Comparison of ENCODE assay signal across 8 cellular contexts in genomic region chr3:161423911-161424522, GRCh38. TPM values are rescaled to one million over a fixed set of nuclear protein-coding genes. Genes with fewer than 3 reads are reported as not detected.
A peak's percentile ranks its signal among the peaks of the same experiment; 100 is the strongest.
DNase-seq lines count a peak whose midpoint lies in the region; TF ChIP-seq lines count a peak whose summit lies in the region.

No MANE protein-coding gene starts in this region.

- H3K36me3 ChIP-seq in BJ (ENCODE audit: control insufficient read depth, insufficient read depth, low read length): no peaks in the 10 kb centered on the region
- no peaks in the 10 kb centered on the region for H3K36me3 ChIP-seq in SK-N-MC (ENCODE audit: insufficient read depth, low read length)
- no peaks in the 10 kb centered on the region for H3K36me3 ChIP-seq in prostate gland

- WGBS in prostate gland: 58% methylated on average over 5 of the region's 5 CpGs

- CTCF ChIA-PET in BJ (lab: Yijun Ruan, JAX): interaction anchor here (1.0 to 2.9 kb wide), 5 partner anchors 22 to 467 kb away, joined by 3 to 24 read pairs (median 5); no protein-coding TSS in a partner anchor

- H3K4me3 ChIP-seq in BJ (ENCODE audit: low read depth, low read length): no peak overlapping the region
- H3K4me3 ChIP-seq in SK-N-MC: no peak overlapping the region
- H3K4me3 ChIP-seq in fibroblast of pulmonary artery (replicated peaks; ENCODE audit: low read depth, low read length): no peak overlapping the region
- no peak overlapping the region for H3K4me3 ChIP-seq in prostate gland

- H3K27me3 ChIP-seq in BJ (ENCODE audit: control insufficient read depth, insufficient read depth, low read length) (peaks cover 2% of the 10 kb centered on the region; the same call in 1 of the 2 replicates), prostate gland (replicated peaks; ENCODE audit: insufficient read depth) (no peaks in the 10 kb centered on the region)

- POLR2A ChIA-PET in BJ (lab: Charles Lee): no interaction called here

- H3K9ac ChIP-seq in SK-N-MC (ENCODE audit: insufficient read length): no peak overlapping the region

- TF ChIP-seq CTCF in BJ (IDR thresholded peaks at IDR 0.05; ENCODE audit: insufficient read depth, low read depth, low read length) (peak; percentile 43), LNCAP (IDR thresholded peaks at IDR 0.05) (peak; percentile 69), fibroblast of pulmonary artery (IDR thresholded peaks at IDR 0.05; ENCODE audit: low read length, missing control alignments) (peak; percentile 51), prostate gland (IDR thresholded peaks at IDR 0.05) (peak; percentile 54 to 90 (median 85))

- no peaks in the 10 kb centered on the region for H3K4me1 ChIP-seq in prostate gland (replicated peaks)

- intact Hi-C loops in prostate gland (cut with DNase I): loop anchor here (2.0 to 10.0 kb wide), 2 partner anchors 151 to 719 kb away; no protein-coding TSS in a partner anchor

- H3K27ac ChIP-seq in SK-N-MC (no peak overlapping the region), prostate gland (no peak overlapping the region)

- no peak for DNase-seq in BJ (ENCODE audit: low read depth)
- peak; percentile 11 for DNase-seq in GM19240 (ENCODE audit: insufficient read length, low spot score)
- peak; percentile 51 for DNase-seq in SK-N-MC (ENCODE audit: low read depth, low spot score)
- DNase-seq in fibroblast of pulmonary artery (ENCODE audit: low read depth): peak; percentile 65
- DNase-seq in prostate gland (ENCODE audit: low spot score): no peak
- DNase-seq in activated CD4-positive, alpha-beta T cell treated with anti-CD3 and anti-CD28 coated beads, Interleukin-2, amount 50 U/mL, for 48 hours: no peak
- DNase-seq in activated CD4-positive, CD25-positive, alpha-beta regulatory T cell (lab: John Stamatoyannopoulos, UW): no peak

- H3K9me3 ChIP-seq in SK-N-MC (ENCODE audit: low read depth, low read length): no peaks in the 10 kb centered on the region
- H3K9me3 ChIP-seq in prostate gland: no peaks in the 10 kb centered on the region

- no peak for TF ChIP-seq POLR2A in prostate gland (IDR thresholded peaks at IDR 0.05)

RNA-seq across cellular contexts. Expression of gene SPTSSB, which starts 52.7 kb away (rescaled TPM):
- not detected in 2 replicates for polyA plus RNA-seq in BJ (2011; rRNA removed)
- not detected in 2 replicates for polyA minus RNA-seq in BJ (2011; rRNA and poly(A)+ RNA removed)
- total RNA-seq in prostate gland: 10 to 100 TPM in 1 of 2 donors, 1 to 10 TPM in 1; 6.2 to 94.5 TPM

Comparison
In these comparisons a context has a peak if more than half of its experiments do, and no peak if none do; other contexts are left out.
1. DNase-seq: peak in GM19240 (single experiment), SK-N-MC (single experiment) and fibroblast of pulmonary artery (single experiment); none in BJ (single experiment), prostate gland (single experiment), activated CD4-positive, alpha-beta T cell treated with anti-CD3 and anti-CD28 coated beads, Interleukin-2, amount 50 U/mL, for 48 hours (0 of 2) and activated CD4-positive, CD25-positive, alpha-beta regulatory T cell (0 of 4).
2. Peak in every context shown above with its lines, with median percentiles within 50 percentile points of each other: CTCF ChIP-seq.